In genomic region chr12:132190012-132190755, GRCh38 we compare ENCODE assay signal across 2 cellular contexts.
TF ChIP-seq lines count a peak whose summit lies in the region.

No MANE protein-coding gene starts in this region.

TF ChIP-seq in SK-N-SH, 30 proteins besides CTCF, POLR2A, EP300 and RAD21 (continued from another document):
- TF ChIP-seq REST (IDR thresholded peaks at IDR 0.05; ENCODE audit: low read depth, low read length) (no peak), ELF1 (IDR thresholded peaks at IDR 0.05) (no peak), TEAD4 (IDR thresholded peaks at IDR 0.05; ENCODE audit: borderline replicate concordance, insufficient read depth) (no peak), GATA2 (CRISPR knock-in tag; IDR thresholded peaks at IDR 0.05) (no peak)

TF ChIP-seq in SK-N-SH treated with all-trans-retinoic acid at 6 μM for 48 hours, 23 proteins besides CTCF, POLR2A, EP300 and RAD21 (continued from another document):
- TF ChIP-seq POU6F1 (CRISPR knock-in tag; IDR thresholded peaks at IDR 0.05; ENCODE audit: borderline replicate concordance, low read depth) = no peak
- no peak for TF ChIP-seq ZNF8 (CRISPR knock-in tag; IDR thresholded peaks at IDR 0.05)
- no peak for TF ChIP-seq ZC3H10 (CRISPR knock-in tag; IDR thresholded peaks at IDR 0.05)
- TF ChIP-seq BACH2 (CRISPR knock-in tag; IDR thresholded peaks at IDR 0.05; ENCODE audit: borderline replicate concordance) = no peak
- no peak for TF ChIP-seq ARNTL (CRISPR knock-in tag; IDR thresholded peaks at IDR 0.05; ENCODE audit: borderline replicate concordance, low read depth)
- no peak for TF ChIP-seq RARB (CRISPR knock-in tag; IDR thresholded peaks at IDR 0.05)
- TF ChIP-seq PPARA (CRISPR knock-in tag; IDR thresholded peaks at IDR 0.05; ENCODE audit: borderline replicate concordance) = no peak
- no peak for TF ChIP-seq ISL1 (CRISPR knock-in tag; IDR thresholded peaks at IDR 0.05)
- no peak for TF ChIP-seq CREB5 (CRISPR knock-in tag; IDR thresholded peaks at IDR 0.05; ENCODE audit: low read depth)
- TF ChIP-seq ZNF70 (CRISPR knock-in tag; IDR thresholded peaks at IDR 0.05) = no peak
- no peak for TF ChIP-seq ZFP3 (CRISPR knock-in tag; IDR thresholded peaks at IDR 0.05)
